25 cellular contexts compared by ENCODE assay signal in genomic region chr11:16859651-16860050, GRCh38.
DNase-seq lines count a peak whose midpoint lies in the region; ATAC-seq and TF ChIP-seq lines count a peak whose summit lies in the region.
"Had no signal": no experiment of that assay in that cellular context is flagged by ENCODE, and none has a peak within 500 bp of the region (broad histone marks: within the 10 kb centered on the region; RNA-seq: fewer than 3 reads in every experiment).

No MANE protein-coding gene starts in this region.

- H3K9me3 Mint-ChIP-seq in type B pancreatic cell: no peaks in the 10 kb centered on the region
- H3K9me3 Mint-ChIP-seq: CD4-positive, alpha-beta T cell had no signal

- peaks cover 21% of the 10 kb centered on the region for H3K4me1 Mint-ChIP-seq in type B pancreatic cell (ENCODE audit: unreplicated experiment)

- no peaks in the 10 kb centered on the region for H3K36me3 Mint-ChIP-seq in type B pancreatic cell

- H3K4me1 ChIP-seq in psoas muscle: peaks cover 3% of the 10 kb centered on the region

- no peak for ATAC-seq in HG02623 (IDR thresholded peaks at IDR 0.05; ENCODE audit: unreplicated experiment)
- ATAC-seq in psoas muscle: no peak
- ATAC-seq in HG03175 (IDR thresholded peaks at IDR 0.05; ENCODE audit: unreplicated experiment): no peak

- H3K27ac ChIP-seq in psoas muscle: no peak overlapping the region
- H3K27ac ChIP-seq: 22Rv1, BLaER1, RWPE1, SK-N-MC had no signal

- H3K4me3 Mint-ChIP-seq in type B pancreatic cell: peak overlapping the region; percentile 19
- H3K4me3 Mint-ChIP-seq: CD4-positive, alpha-beta T cell had no signal

- no peaks in the 10 kb centered on the region for H3K36me3 ChIP-seq in psoas muscle (ENCODE audit: insufficient read depth in 1 of 2, low read depth in 1 of 2)
- H3K36me3 ChIP-seq: BLaER1 had no signal

- TF ChIP-seq CTCF in epithelial cell of esophagus (IDR thresholded peaks at IDR 0.05; ENCODE audit: insufficient read depth, low read depth, low read length, missing control alignments) (no peak), type B pancreatic cell (conservative IDR thresholded peaks at IDR 0.05) (no peak), psoas muscle (IDR thresholded peaks at IDR 0.05) (no peak)

- no peaks in the 10 kb centered on the region for H3K27me3 ChIP-seq in psoas muscle (ENCODE audit: insufficient read depth in 3 of 3, low read length in 2 of 3)
- H3K27me3 ChIP-seq: BLaER1 had no signal

- peak overlapping the region; percentile 52 for H3K27ac Mint-ChIP-seq in type B pancreatic cell
- H3K27ac Mint-ChIP-seq: CD4-positive, alpha-beta T cell had no signal

- H3K9me3 ChIP-seq in psoas muscle: no peaks in the 10 kb centered on the region
- H3K9me3 ChIP-seq: BLaER1 had no signal

- no peak overlapping the region for H3K4me3 ChIP-seq in epithelial cell of esophagus (ENCODE audit: low read length)
- H3K4me3 ChIP-seq in psoas muscle: no peak overlapping the region
- H3K4me3 ChIP-seq: BLaER1, SK-N-MC had no signal

- 88 to 93% (median 90%) methylated on average over 6 of the region's 6 CpGs for WGBS in psoas muscle, 3 donors

- DNase-seq in NCI-H1417 (lab: John Stamatoyannopoulos, UW) (peak in 2 of 3 experiments; percentile 24 to 57), NCI-H1417 treated with DMSO at 0.1 percent for 48 hours (lab: John Stamatoyannopoulos, UW) (no peak), NCI-H345 (lab: John Stamatoyannopoulos, UW) (peak; percentile 62), epithelial cell of esophagus (ENCODE audit: low read depth) (peak; percentile 37), type B pancreatic cell (ENCODE audit: extremely low spot score, unreplicated experiment) (no peak), psoas muscle (no peak)
- DNase-seq: ACHN; CD4-positive, alpha-beta T cell; GDM1; GOT3; HCEC 1CT; NCI-H1092; NCI-H1694 treated with DMSO at 0.1 percent for 48 hours; NCI-H2107; NCI-H510A; NCI-H774; NK-92 treated with Interleukin-12 subunit alpha and Interleukin-12 subunit beta, amount 100 ng/mL, for 24 hours; SHP77 treated with DMSO at 0.1 percent for 48 hours; SW 1271 had no signal

- no peaks in the 10 kb centered on the region for H3K27me3 Mint-ChIP-seq in type B pancreatic cell
- H3K27me3 Mint-ChIP-seq: CD4-positive, alpha-beta T cell had no signal

- intact Hi-C loops in psoas muscle (cut with DNase I): no loop called here

Comparison
In these comparisons a context has a peak if more than half of its experiments do, and no peak if none do; other contexts are left out.
1. DNase-seq: peak in NCI-H1417 (2 of 3), NCI-H345 (single experiment) and epithelial cell of esophagus (single experiment); none in NCI-H1417 treated with DMSO at 0.1 percent for 48 hours (single experiment), type B pancreatic cell (single experiment) and psoas muscle (0 of 2).